ENCODE assay signal across 20 cellular contexts in genomic region chr10:99421233-99421739, GRCh38.
"Had no signal": no experiment of that assay in that cellular context is flagged by ENCODE, and none has a peak within 500 bp of the region (broad histone marks: within the 10 kb centered on the region; RNA-seq: fewer than 3 reads in every experiment).

No MANE protein-coding gene starts in this region.

- H3K4me1 ChIP-seq: neural progenitor cell, thyroid gland had no signal

- H3K36me3 ChIP-seq: neural progenitor cell had no signal

- DNase-seq: activated CD4-positive, alpha-beta T cell treated with anti-CD3 and anti-CD28 coated beads for 36 hours; activated CD4-positive, alpha-beta T cell treated with anti-CD3 and anti-CD28 coated beads, Interleukin-2, amount 50 U/mL, for 4 hours; activated effector memory CD4-positive, alpha-beta T cell treated with Interleukin-2 at 50 U/mL for 16 hours; activated naive CD4-positive, alpha-beta T cell treated with anti-CD3 and anti-CD28 coated beads for 36 hours; activated naive CD8-positive, alpha-beta T cell treated with anti-CD3 and anti-CD28 coated beads, Interleukin-2, amount 10 ng/mL, durations not matched to agents 7 days and 5 days; activated T-cell treated with anti-CD3 and anti-CD28 coated beads, Interleukin-2, amount 50 U/mL, for 48 hours; amniotic stem cell; cerebellar nuclear complex; heart right ventricle; left colon; naive thymus-derived CD4-positive, alpha-beta T cell; retina; stimulated activated CD4-positive, alpha-beta T cell treated with anti-CD3 and anti-CD28 coated beads, Interleukin-4, amount 100 ng/mL, for 24 hours; stimulated activated naive CD4-positive, alpha-beta T cell treated with Interleukin-2 at 50 U/mL for 16 hours; T-helper 9 cell; thyroid gland had no signal

- H3K9me3 ChIP-seq: thyroid gland had no signal

- H3K27me3 Mint-ChIP-seq: activated CD4-positive, alpha-beta T cell treated with anti-CD3 and anti-CD28 coated beads for 36 hours; activated naive CD8-positive, alpha-beta T cell treated with anti-CD3 and anti-CD28 coated beads, Interleukin-2, amount 10 ng/mL, durations not matched to agents 7 days and 5 days; naive thymus-derived CD4-positive, alpha-beta T cell had no signal

- H3K9me3 Mint-ChIP-seq: activated naive CD4-positive, alpha-beta T cell treated with anti-CD3 and anti-CD28 coated beads for 36 hours; activated naive CD8-positive, alpha-beta T cell treated with anti-CD3 and anti-CD28 coated beads, Interleukin-2, amount 10 ng/mL, durations not matched to agents 7 days and 5 days had no signal

- H3K27ac Mint-ChIP-seq: activated CD4-positive, alpha-beta T cell treated with anti-CD3 and anti-CD28 coated beads for 36 hours; activated naive CD4-positive, alpha-beta T cell treated with anti-CD3 and anti-CD28 coated beads for 36 hours; activated naive CD8-positive, alpha-beta T cell treated with anti-CD3 and anti-CD28 coated beads, Interleukin-2, amount 10 ng/mL, durations not matched to agents 7 days and 5 days; neural progenitor cell had no signal

- H3K27ac ChIP-seq: coronary artery, epithelial cell of prostate, heart right ventricle, neural progenitor cell, thyroid gland had no signal

- H3K9ac ChIP-seq: neural progenitor cell had no signal

- H3K4me1 Mint-ChIP-seq: activated CD4-positive, alpha-beta T cell treated with anti-CD3 and anti-CD28 coated beads for 36 hours; neural progenitor cell had no signal

- H3K4me3 Mint-ChIP-seq: activated CD4-positive, alpha-beta T cell treated with anti-CD3 and anti-CD28 coated beads for 36 hours; activated naive CD4-positive, alpha-beta T cell treated with anti-CD3 and anti-CD28 coated beads for 36 hours; activated naive CD8-positive, alpha-beta T cell treated with anti-CD3 and anti-CD28 coated beads, Interleukin-2, amount 10 ng/mL, durations not matched to agents 7 days and 5 days; naive thymus-derived CD4-positive, alpha-beta T cell; neural progenitor cell had no signal

- H3K4me3 ChIP-seq: coronary artery, heart right ventricle, lung, neural progenitor cell, thyroid gland had no signal

- H3K27me3 ChIP-seq: heart right ventricle, neural progenitor cell, thyroid gland had no signal

- ATAC-seq: activated CD4-positive, alpha-beta T cell treated with anti-CD3 and anti-CD28 coated beads for 36 hours; heart right ventricle; left colon; naive thymus-derived CD4-positive, alpha-beta T cell had no signal
